13 cellular contexts compared by ENCODE assay signal in genomic region chr7:17131060-17131345, GRCh38.
DNase-seq lines count a peak whose midpoint lies in the region; ATAC-seq and TF ChIP-seq lines count a peak whose summit lies in the region.
"Had no signal": no experiment of that assay in that cellular context is flagged by ENCODE, and none has a peak within 500 bp of the region (broad histone marks: within the 10 kb centered on the region; RNA-seq: fewer than 3 reads in every experiment).

No MANE protein-coding gene starts in this region.

- H3K27me3 ChIP-seq in endocrine pancreas (ENCODE audit: control insufficient read depth, insufficient read depth, low read length) = peaks cover 2% of the 10 kb centered on the region
- H3K27me3 ChIP-seq in mucosa of rectum (ENCODE audit: control insufficient read depth in 2 of 2, insufficient read depth in 2 of 2, low read length in 2 of 2) = no peaks in the 10 kb centered on the region
- H3K27me3 ChIP-seq in transverse colon = no peaks in the 10 kb centered on the region
- H3K27me3 ChIP-seq: colonic mucosa, testis had no signal

- peak overlapping the region; percentile 3 to 50 for H3K4me3 Mint-ChIP-seq in activated T-cell treated with anti-CD3 and anti-CD28 coated beads, Interleukin-2, amount 50 U/mL, for 72 hours

- peaks cover 0 to 2% of the 10 kb centered on the region in 2 donors for H3K9me3 Mint-ChIP-seq in activated T-cell treated with anti-CD3 and anti-CD28 coated beads, Interleukin-2, amount 50 U/mL, for 72 hours

- intact Hi-C loops in transverse colon (cut with DNase I; ENCODE audit: low total_unique reads) = no loop called here

- H3K36me3 Mint-ChIP-seq in activated T-cell treated with anti-CD3 and anti-CD28 coated beads, Interleukin-2, amount 50 U/mL, for 72 hours (ENCODE audit: insufficient read depth in 2 of 2) = peaks cover 1 to 4% of the 10 kb centered on the region in 2 donors
- H3K36me3 Mint-ChIP-seq: activated naive CD4-positive, alpha-beta T cell treated with anti-CD3 and anti-CD28 coated beads, Interleukin-2, amount 50 U/mL, for 72 hours had no signal

- no peak overlapping the region for H3K9ac ChIP-seq in endocrine pancreas (ENCODE audit: control insufficient read depth, insufficient read depth, low read length)
- peak overlapping the region in 1 of 2 donors; percentile 26 for H3K9ac ChIP-seq in mucosa of rectum (ENCODE audit: low read depth in 1 of 2, low read length in 2 of 2)

- H3K4me3 ChIP-seq in endocrine pancreas (ENCODE audit: control insufficient read depth, insufficient read depth, low read length) (peak overlapping the region; percentile 50), mucosa of rectum (ENCODE audit: low read length in 2 of 2) (peak overlapping the region; percentile 5 to 20), transverse colon (peak overlapping the region in 1 of 4 donors; percentile 2)
- H3K4me3 ChIP-seq: colonic mucosa, testis had no signal

- TF ChIP-seq POLR2A in transverse colon (IDR thresholded peaks at IDR 0.05) = no peak

- H3K9me3 ChIP-seq in endocrine pancreas (ENCODE audit: control insufficient read depth, low read length) = no peaks in the 10 kb centered on the region
- H3K9me3 ChIP-seq in mucosa of rectum (ENCODE audit: control insufficient read depth in 2 of 2, low read length in 2 of 2) = no peaks in the 10 kb centered on the region
- H3K9me3 ChIP-seq in transverse colon = no peaks in the 10 kb centered on the region
- H3K9me3 ChIP-seq: colonic mucosa, testis had no signal

- H3K4me1 Mint-ChIP-seq in activated T-cell treated with anti-CD3 and anti-CD28 coated beads, Interleukin-2, amount 50 U/mL, for 72 hours (ENCODE audit: low read depth) = peaks cover 68% of the 10 kb centered on the region

- WGBS in transverse colon (ENCODE audit: low coverage in 1 of 2), 2 donors = 63 to 67% methylated on average over 5 of the region's 5 CpGs

- H3K27me3 Mint-ChIP-seq in activated T-cell treated with anti-CD3 and anti-CD28 coated beads, Interleukin-2, amount 50 U/mL, for 72 hours (ENCODE audit: low read depth) = no peaks in the 10 kb centered on the region

- no peak for TF ChIP-seq EP300 in transverse colon (IDR thresholded peaks at IDR 0.05; ENCODE audit: low read depth)

- H3K27ac Mint-ChIP-seq in activated T-cell treated with anti-CD3 and anti-CD28 coated beads, Interleukin-2, amount 50 U/mL, for 72 hours = no peak overlapping the region
- H3K27ac Mint-ChIP-seq: activated naive CD4-positive, alpha-beta T cell treated with anti-CD3 and anti-CD28 coated beads, Interleukin-2, amount 50 U/mL, for 72 hours had no signal

- DNase-seq in activated T-cell treated with anti-CD3 and anti-CD28 coated beads, Interleukin-2, amount 50 U/mL, for 72 hours = no peak
- DNase-seq in activated T-cell treated with anti-CD3 and anti-CD28 coated beads, Interleukin-2, amount 50 U/mL, for 1 hour = no peak
- DNase-seq in transverse colon (no peak), ACHN (no peak)
- no peak for DNase-seq in stimulated activated naive CD4-positive, alpha-beta T cell (lab: John Stamatoyannopoulos, UW)
- DNase-seq: colonic mucosa, GOT3, NCI-H510A, testis had no signal

- TF ChIP-seq CTCF in transverse colon (IDR thresholded peaks at IDR 0.05) = no peak

- no peak for ATAC-seq in activated T-cell treated with anti-CD3 and anti-CD28 coated beads, Interleukin-2, amount 50 U/mL, for 72 hours (replicated peaks in 1 of 2)
- no peak for ATAC-seq in HG02981 (IDR thresholded peaks at IDR 0.05; ENCODE audit: unreplicated experiment)
- ATAC-seq: activated naive CD4-positive, alpha-beta T cell treated with anti-CD3 and anti-CD28 coated beads, Interleukin-2, amount 50 U/mL, for 72 hours had no signal

- no peaks in the 10 kb centered on the region for H3K36me3 ChIP-seq in endocrine pancreas (ENCODE audit: control insufficient read depth, insufficient read depth, low read length)
- H3K36me3 ChIP-seq in mucosa of rectum (ENCODE audit: control insufficient read depth in 2 of 2, insufficient read depth in 2 of 2, low read length in 2 of 2) = no peaks in the 10 kb centered on the region
- no peaks in the 10 kb centered on the region for H3K36me3 ChIP-seq in transverse colon
- H3K36me3 ChIP-seq: colonic mucosa had no signal

- H3K4me1 ChIP-seq in endocrine pancreas (ENCODE audit: control insufficient read depth, insufficient read depth, low read length) (no peaks in the 10 kb centered on the region), mucosa of rectum (ENCODE audit: control insufficient read depth in 2 of 2, insufficient read depth in 2 of 2, low read length in 2 of 2) (no peaks in the 10 kb centered on the region), transverse colon (peaks cover 0 to 5% (median 0%) of the 10 kb centered on the region in 4 donors)
- H3K4me1 ChIP-seq: colonic mucosa, testis had no signal

- in situ Hi-C loops in transverse colon (cut with MboI; ENCODE audit: low pct_ligation_motif_present in 1 of 4, low pct_unique_long_range_greater_than_20kb in 1 of 4, low sequenced_read_pairs in 3 of 4) = no loop called here
- in situ Hi-C loops in ACHN (cut with HindIII; ENCODE audit: low pct_ligation_motif_present, low pct_unique_long_range_greater_than_20kb, low sequenced_read_pairs) = no loop called here

- H3K27ac ChIP-seq in mucosa of rectum (ENCODE audit: low read depth in 2 of 2, low read length in 2 of 2) (peak overlapping the region in 1 of 2 donors; percentile 25), transverse colon (peak overlapping the region in 3 of 4 donors; percentile 11 to 51 (median 41))
- H3K27ac ChIP-seq: testis had no signal
